Comparison of ENCODE assay signal across 16 cellular contexts in genomic region chr1:1596493-1597274, GRCh38. TPM values are rescaled to one million over a fixed set of nuclear protein-coding genes. Genes with fewer than 3 reads are reported as not detected.
DNase-seq lines count a peak whose midpoint lies in the region; ATAC-seq and TF ChIP-seq lines count a peak whose summit lies in the region.
"Had no signal": no experiment of that assay in that cellular context is flagged by ENCODE, and none has a peak within 500 bp of the region (broad histone marks: within the 10 kb centered on the region; RNA-seq: fewer than 3 reads in every experiment).

No MANE protein-coding gene starts in this region.

- peaks cover 31% of the 10 kb centered on the region for H3K27me3 Mint-ChIP-seq in endodermal cell (ENCODE audit: insufficient read depth)

- CTCF ChIA-PET in HEK293 (lab: Yijun Ruan, JAX), result interaction anchor here (0.7 to 1.6 kb wide), 2 partner anchors 14 to 21 kb away, joined by 5 to 6 read pairs; no protein-coding TSS in a partner anchor

- no peak for TF ChIP-seq CTCF in HEK293 (tag by site-specific recombination; IDR thresholded peaks at IDR 0.05)
- TF ChIP-seq CTCF in endodermal cell (conservative IDR thresholded peaks at IDR 0.05), result no peak

- no peaks in the 10 kb centered on the region for H3K36me3 Mint-ChIP-seq in endodermal cell (ENCODE audit: low read depth)

- H3K4me1 ChIP-seq in HEK293 (ENCODE audit: control insufficient read depth, insufficient read depth, low read length) (peaks cover 6% of the 10 kb centered on the region; the same call in 1 of the 2 replicates), endodermal cell (ENCODE audit: control insufficient read depth, insufficient read depth, low read length) (peaks cover 3% of the 10 kb centered on the region)

- H3K9me3 Mint-ChIP-seq in endodermal cell, result no peaks in the 10 kb centered on the region

- H3K27ac ChIP-seq in HEK293 (ENCODE audit: extremely low read depth, low read depth, low read length) (no peak overlapping the region), endodermal cell (ENCODE audit: low read depth, low read length) (no peak overlapping the region)
- H3K27ac ChIP-seq: cardiac muscle cell, KMS-11, lower lobe of right lung had no signal

- H3K4me3 ChIP-seq in HEK293 (ENCODE audit: low read depth, low read length), result no peak overlapping the region
- H3K4me3 ChIP-seq in endodermal cell (ENCODE audit: low read length), result no peak overlapping the region
- H3K4me3 ChIP-seq: cardiac muscle cell, lower lobe of right lung, mucosa of descending colon had no signal

- POLR2A ChIA-PET in HEK293 (lab: Yijun Ruan, JAX), result interaction anchor here (0.7 to 0.8 kb wide), 2 partner anchors 18 to 22 kb away, joined by 4 read pairs; partner anchors contain the start of gene MIB2

- no peaks in the 10 kb centered on the region for H3K9me3 ChIP-seq in HEK293 (ENCODE audit: control insufficient read depth, insufficient read depth, low read depth, low read length)
- no peaks in the 10 kb centered on the region for H3K9me3 ChIP-seq in endodermal cell (ENCODE audit: control insufficient read depth, low read length)
- H3K9me3 ChIP-seq: lower lobe of right lung, mucosa of descending colon had no signal

- H3K27ac Mint-ChIP-seq in endodermal cell, result no peak overlapping the region

- H3K4me1 Mint-ChIP-seq in endodermal cell, result peaks cover 1% of the 10 kb centered on the region

- no peak overlapping the region for H3K9ac ChIP-seq in endodermal cell (ENCODE audit: extremely low read depth, low read length, poor library complexity, severe bottlenecking)
- H3K9ac ChIP-seq: KMS-11 had no signal

- DNase-seq in D341Med (ENCODE audit: low spot score) (peak; percentile 35), endodermal cell (peak; percentile 63), amniotic stem cell (lab: John Stamatoyannopoulos, UW) (no peak), SHP77 (lab: John Stamatoyannopoulos, UW) (no peak)
- DNase-seq: ACHN; activated naive CD4-positive, alpha-beta T cell treated with Interleukin-2 at 50 U/mL for 16 hours; C1 segment of cervical spinal cord; cortex of kidney; lower lobe of right lung; NCI-H1694 treated with DMSO at 0.1 percent for 48 hours; NCI-H526 treated with DMSO at 0.1 percent for 48 hours had no signal

- H3K36me3 ChIP-seq in HEK293 (ENCODE audit: control insufficient read depth in 2 of 2, insufficient read depth in 1 of 2, low read length in 2 of 2) (no peaks in the 10 kb centered on the region), endodermal cell (ENCODE audit: control insufficient read depth, insufficient read depth, low read length) (no peaks in the 10 kb centered on the region)
- H3K36me3 ChIP-seq: cardiac muscle cell, lower lobe of right lung had no signal

- 63 to 67% methylated on average over 11 to 12 of the region's 12 CpGs for WGBS in endodermal cell (ENCODE audit: insufficient coverage in 1 of 2, insufficient read length in 1 of 2), 2 experiments

- H3K4me3 Mint-ChIP-seq in endodermal cell, result no peak overlapping the region

- peaks cover 55% of the 10 kb centered on the region for H3K27me3 ChIP-seq in endodermal cell (ENCODE audit: control insufficient read depth, insufficient read depth, low read length, poor library complexity, severe bottlenecking)

- ATAC-seq in HG02763 (IDR thresholded peaks at IDR 0.05; ENCODE audit: unreplicated experiment), result no peak

TF ChIP-seq in HEK293, 187 proteins besides CTCF, POLR2A, EP300 and RAD21:
- TF ChIP-seq ZNF548 (tag by site-specific recombination; IDR thresholded peaks at IDR 0.05) (0 out of 2 replicates have a peak, but pooled peaks have one; percentile 35), ZNF146 (tag by site-specific recombination; IDR thresholded peaks at IDR 0.05) (peak; percentile 1; the same call in 1 of the 2 replicates), ZNF623 (tag by site-specific recombination; IDR thresholded peaks at IDR 0.05) (no peak), ZNF366 (tag by site-specific recombination; conservative IDR thresholded peaks at IDR 0.05) (peak; percentile 97), ZBTB10 (tag by site-specific recombination; IDR thresholded peaks at IDR 0.05) (0 out of 2 replicates have a peak, but pooled peaks have one; percentile 14), ZFHX2 (tag by site-specific recombination; conservative IDR thresholded peaks at IDR 0.05) (0 out of 2 replicates have a peak, but pooled peaks have one; percentile 8), ZNF221 (tag by site-specific recombination; IDR thresholded peaks at IDR 0.05; ENCODE audit: borderline replicate concordance) (no peak), ZNF596 (tag by site-specific recombination; IDR thresholded peaks at IDR 0.05) (peak; percentile 98)

RNA-seq across cellular contexts. Expression of gene FNDC10, which starts 3.3 kb away (rescaled TPM):
- total RNA-seq in endodermal cell, result 10 to 100 TPM; 10.4 to 10.8 TPM
- polyA plus RNA-seq in endodermal cell (2013, experiment 1 of 2), result 6.0 TPM
- 5.7 TPM for polyA plus RNA-seq in endodermal cell (2013, experiment 2 of 2)

RNA-seq across cellular contexts. Expression of gene MIB2, which starts 18.6 kb away (rescaled TPM):
- 10 to 100 TPM; 77.4 to 97.9 TPM for total RNA-seq in endodermal cell
- polyA plus RNA-seq in endodermal cell (2013, experiment 1 of 2), result 46.2 TPM
- polyA plus RNA-seq in endodermal cell (2013, experiment 2 of 2), result 42.1 TPM

RNA-seq across cellular contexts. Expression of gene SSU72, which starts 22.0 kb away (rescaled TPM):
- total RNA-seq in endodermal cell, result 100 to 1,000 TPM; 133 to 138 TPM
- polyA plus RNA-seq in endodermal cell (2013, experiment 1 of 2), result 130 TPM
- 116 TPM for polyA plus RNA-seq in endodermal cell (2013, experiment 2 of 2)

RNA-seq across cellular contexts. Expression of gene MMP23B, which starts 35.3 kb away (rescaled TPM):
- total RNA-seq in endodermal cell, result 10 to 100 TPM; 14.7 to 19.9 TPM
- polyA plus RNA-seq in endodermal cell (2013, experiment 1 of 2), result 10.1 TPM
- 10.4 TPM for polyA plus RNA-seq in endodermal cell (2013, experiment 2 of 2)

RNA-seq across cellular contexts. Expression of gene TMEM240, which starts 56.3 kb away (rescaled TPM):
- 1 to 10 TPM; 6.4 to 6.9 TPM for total RNA-seq in endodermal cell
- polyA plus RNA-seq in endodermal cell (2013, experiment 1 of 2), result 11.5 TPM
- 8.9 TPM for polyA plus RNA-seq in endodermal cell (2013, experiment 2 of 2)

Comparison
In these comparisons a context has a peak if more than half of its experiments do, and no peak if none do; other contexts are left out.
1. DNase-seq: peak in D341Med (single experiment) and endodermal cell (single experiment); none in amniotic stem cell (single experiment) and SHP77 (0 of 2).